ENCODE assay signal across 18 cellular contexts in the genomic region with DNA sequence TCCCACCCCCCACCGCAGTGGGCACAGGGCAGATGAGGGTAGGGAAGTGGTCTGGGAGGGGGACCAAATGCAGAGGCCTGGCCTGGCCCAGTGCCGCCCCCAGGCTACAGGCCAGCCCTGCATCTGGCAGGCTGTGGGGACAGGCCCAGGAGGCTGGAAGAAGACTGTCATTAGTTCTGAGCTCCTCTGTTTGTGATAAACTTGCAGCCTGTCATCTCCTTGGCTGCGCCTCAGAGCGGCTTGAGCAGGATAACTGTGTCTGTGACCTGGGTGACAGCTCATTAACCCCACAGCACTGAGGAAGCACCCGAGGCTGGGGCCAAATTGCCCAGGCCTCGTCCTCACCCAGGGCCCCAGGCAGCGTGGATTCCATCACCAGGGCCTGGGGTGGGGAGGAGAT. TPM values are rescaled to one million over a fixed set of nuclear protein-coding genes. Genes with fewer than 3 reads are reported as not detected.
DNase-seq lines count a peak whose midpoint lies in the region; ATAC-seq and TF ChIP-seq lines count a peak whose summit lies in the region.
"Had no signal": no experiment of that assay in that cellular context is flagged by ENCODE, and none has a peak within 500 bp of the region (broad histone marks: within the 10 kb centered on the region; RNA-seq: fewer than 3 reads in every experiment).

No MANE protein-coding gene starts in this region.

- H4K20me1 ChIP-seq in PC-9 (ENCODE audit: insufficient read depth): no peaks in the 10 kb centered on the region

- intact Hi-C loops in PC-9 (cut with micrococcal nuclease; ENCODE audit: unreplicated experiment) (no loop called here), stomach (cut with DNase I; ENCODE audit: low total_unique reads) (no loop called here)

- H3K4me1 ChIP-seq in PC-9 (replicated peaks; ENCODE audit: insufficient read depth): peaks cover 77% of the 10 kb centered on the region
- peaks cover 37 to 58% (median 41%) of the 10 kb centered on the region in 4 donors for H3K4me1 ChIP-seq in stomach

- H3K4me3 Mint-ChIP-seq in activated naive CD4-positive, alpha-beta T cell treated with anti-CD3 and anti-CD28 coated beads, Interleukin-2, amount 10 ng/mL, durations not matched to agents 7 days and 5 days: no peak overlapping the region
- no peak overlapping the region for H3K4me3 Mint-ChIP-seq in stimulated activated naive CD8-positive, alpha-beta T cell treated with anti-CD3 and anti-CD28 coated beads, Interleukin-15, amount 100 ng/mL, for 72 hours
- H3K4me3 Mint-ChIP-seq: CD4-positive, CD25-positive, alpha-beta regulatory T cell had no signal

- DNase-seq in activated naive CD4-positive, alpha-beta T cell treated with anti-CD3 and anti-CD28 coated beads, Interleukin-2, amount 10 ng/mL, durations not matched to agents 7 days and 5 days: peak; percentile 11
- DNase-seq in activated naive CD4-positive, alpha-beta T cell treated with anti-CD3 and anti-CD28 coated beads, Interleukin-2, amount 50 U/mL, for 16 hours: no peak
- DNase-seq in PC-9: no peak
- peak; percentile 87 for DNase-seq in islet precursor cell
- DNase-seq in stomach: no peak
- no peak for DNase-seq in stimulated activated naive CD8-positive, alpha-beta T cell treated with anti-CD3 and anti-CD28 coated beads, Interleukin-15, amount 100 ng/mL, for 72 hours
- DNase-seq in substantia nigra (lab: John Stamatoyannopoulos, UW): no peak
- DNase-seq: AML-193; CD4-positive, CD25-positive, alpha-beta regulatory T cell; DMS79; Kasumi-1; NCI-H1417; NCI-H1930; NCI-H510A treated with DMSO at 0.1 percent for 48 hours; RPMI8226; SJCRH30 had no signal

- H3K4me2 ChIP-seq in PC-9: peak overlapping the region; percentile 73

- peaks cover 75% of the 10 kb centered on the region for H3F3A ChIP-seq in PC-9 (ENCODE audit: insufficient read depth, low read depth)

- H3K9me3 Mint-ChIP-seq in activated naive CD4-positive, alpha-beta T cell treated with anti-CD3 and anti-CD28 coated beads, Interleukin-2, amount 10 ng/mL, durations not matched to agents 7 days and 5 days: no peaks in the 10 kb centered on the region
- H3K9me3 Mint-ChIP-seq in stimulated activated naive CD8-positive, alpha-beta T cell treated with anti-CD3 and anti-CD28 coated beads, Interleukin-15, amount 100 ng/mL, for 72 hours: no peaks in the 10 kb centered on the region
- H3K9me3 Mint-ChIP-seq: CD4-positive, CD25-positive, alpha-beta regulatory T cell had no signal

- peak overlapping the region; percentile 97 for H3K27ac ChIP-seq in PC-9
- peak overlapping the region in 4 of 5 donors; percentile 78 to 91 (median 82) for H3K27ac ChIP-seq in stomach
- H3K27ac ChIP-seq in substantia nigra (ENCODE audit: low read depth, low read length, poor library complexity, severe bottlenecking): no peak overlapping the region
- H3K27ac ChIP-seq: SJCRH30 had no signal

- H3K79me2 ChIP-seq in PC-9 (ENCODE audit: low read depth): peaks cover 38% of the 10 kb centered on the region; the same call in 1 of the 2 replicates

- POLR2A ChIA-PET in PC-9 (lab: Charles Lee; ENCODE audit: unreplicated experiment): interaction anchor here (0.6 kb wide), 1 partner anchor 102 kb away, joined by 5 read pairs; no protein-coding TSS in a partner anchor

- CTCF ChIA-PET in activated naive CD4-positive, alpha-beta T cell treated with anti-CD3 and anti-CD28 coated beads, Interleukin-2, amount 10 ng/mL, durations not matched to agents 7 days and 5 days (lab: Charles Lee): no interaction called here
- CTCF ChIA-PET in PC-9 (lab: Charles Lee): no interaction called here

- peaks cover 22% of the 10 kb centered on the region for H3K4me1 Mint-ChIP-seq in activated naive CD4-positive, alpha-beta T cell treated with anti-CD3 and anti-CD28 coated beads, Interleukin-2, amount 10 ng/mL, durations not matched to agents 7 days and 5 days
- peaks cover 30% of the 10 kb centered on the region for H3K4me1 Mint-ChIP-seq in stimulated activated naive CD8-positive, alpha-beta T cell treated with anti-CD3 and anti-CD28 coated beads, Interleukin-15, amount 100 ng/mL, for 72 hours

- TF ChIP-seq CTCF in PC-9 (conservative IDR thresholded peaks at IDR 0.05) (no peak), stomach (IDR thresholded peaks at IDR 0.05) (no peak)

- peaks cover 53% of the 10 kb centered on the region for H3K27me3 Mint-ChIP-seq in activated naive CD4-positive, alpha-beta T cell treated with anti-CD3 and anti-CD28 coated beads, Interleukin-2, amount 10 ng/mL, durations not matched to agents 7 days and 5 days
- peaks cover 16% of the 10 kb centered on the region for H3K27me3 Mint-ChIP-seq in stimulated activated naive CD8-positive, alpha-beta T cell treated with anti-CD3 and anti-CD28 coated beads, Interleukin-15, amount 100 ng/mL, for 72 hours

- H2AFZ ChIP-seq in PC-9: no peak overlapping the region

- H3K27ac Mint-ChIP-seq in activated naive CD4-positive, alpha-beta T cell treated with anti-CD3 and anti-CD28 coated beads, Interleukin-2, amount 10 ng/mL, durations not matched to agents 7 days and 5 days: no peak overlapping the region
- peak overlapping the region in 1 of 2 donors; percentile 7 for H3K27ac Mint-ChIP-seq in stimulated activated naive CD8-positive, alpha-beta T cell treated with anti-CD3 and anti-CD28 coated beads, Interleukin-15, amount 100 ng/mL, for 72 hours
- H3K27ac Mint-ChIP-seq: CD4-positive, CD25-positive, alpha-beta regulatory T cell had no signal

- 63 to 82% (median 72%) methylated on average over 5 to 7 of the region's 7 CpGs for WGBS in stomach, 5 donors

- H3K9me3 ChIP-seq in PC-9 (ENCODE audit: insufficient read depth, low read depth) (no peaks in the 10 kb centered on the region), stomach (no peaks in the 10 kb centered on the region)
- H3K9me3 ChIP-seq: SJCRH30 had no signal

- TF ChIP-seq EP300 in stomach (IDR thresholded peaks at IDR 0.05): no peak

- no peak for ATAC-seq in stimulated activated naive CD8-positive, alpha-beta T cell treated with anti-CD3 and anti-CD28 coated beads, Interleukin-15, amount 100 ng/mL, for 72 hours
- ATAC-seq in GM19035 (IDR thresholded peaks at IDR 0.05; ENCODE audit: unreplicated experiment): no peak

- H3K36me3 ChIP-seq in PC-9 (ENCODE audit: low read depth): peaks cover 13% of the 10 kb centered on the region
- peaks cover 0 to 34% (median 0%) of the 10 kb centered on the region in 4 donors for H3K36me3 ChIP-seq in stomach
- H3K36me3 ChIP-seq: SJCRH30 had no signal

- TF ChIP-seq POLR2A in stomach (IDR thresholded peaks at IDR 0.05): no peak

- H3K4me3 ChIP-seq in PC-9 (no peak overlapping the region), stomach (no peak overlapping the region)
- H3K4me3 ChIP-seq: SJCRH30 had no signal

- no peaks in the 10 kb centered on the region for H3K9me2 ChIP-seq in PC-9 (ENCODE audit: insufficient read depth)

- no peaks in the 10 kb centered on the region for H3K27me3 ChIP-seq in PC-9 (ENCODE audit: insufficient read depth, low read depth)
- no peaks in the 10 kb centered on the region for H3K27me3 ChIP-seq in stomach
- H3K27me3 ChIP-seq: SJCRH30 had no signal

- H3K36me3 Mint-ChIP-seq in activated naive CD4-positive, alpha-beta T cell treated with anti-CD3 and anti-CD28 coated beads, Interleukin-2, amount 10 ng/mL, durations not matched to agents 7 days and 5 days: no peaks in the 10 kb centered on the region
- H3K36me3 Mint-ChIP-seq: CD4-positive, CD25-positive, alpha-beta regulatory T cell had no signal

- no TSS peak for BruUV-seq in PC-9 (replicated peaks; lab: Mats Ljungman, UMichigan)

RNA-seq across cellular contexts. Expression of a gene that starts 23.9 kb away (rescaled TPM):
- total RNA-seq in PC-9 (2021) (221 and 273 TPM in 2 replicates), stomach (1,000 to 10,000 TPM in 1 of 5 donors, 100 to 1,000 TPM in 4; 139 to 1,043 (median 270) TPM)
- 10 to 100 TPM; 13.6 to 46.4 (median 23.9) TPM for polyA plus RNA-seq in stomach
- total RNA-seq: G401 had no signal

RNA-seq across cellular contexts. Expression of a gene that starts 49.1 kb away (rescaled TPM):
- 24.4 and 33.5 TPM in 2 replicates for total RNA-seq in PC-9 (2021)
- 10 to 100 TPM in 4 of 5 donors, 1 to 10 TPM in 1; 7.5 to 36.6 (median 23.2) TPM for total RNA-seq in stomach
- polyA plus RNA-seq in stomach: 10 to 100 TPM in 2 of 3 donors, 1 to 10 TPM in 1; 8.3 to 18.8 (median 16.0) TPM

Comparison
In these comparisons a context has a peak if more than half of its experiments do, and no peak if none do; other contexts are left out.
1. DNase-seq: peak in activated naive CD4-positive, alpha-beta T cell treated with anti-CD3 and anti-CD28 coated beads, Interleukin-2, amount 10 ng/mL, durations not matched to agents 7 days and 5 days (single experiment) and islet precursor cell (single experiment); none in activated naive CD4-positive, alpha-beta T cell treated with anti-CD3 and anti-CD28 coated beads, Interleukin-2, amount 50 U/mL, for 16 hours (single experiment), PC-9 (0 of 2), stomach (single experiment), stimulated activated naive CD8-positive, alpha-beta T cell treated with anti-CD3 and anti-CD28 coated beads, Interleukin-15, amount 100 ng/mL, for 72 hours (0 of 2) and substantia nigra (0 of 49).